ENCODE assay signal across 1 cellular context in the genomic region with DNA sequence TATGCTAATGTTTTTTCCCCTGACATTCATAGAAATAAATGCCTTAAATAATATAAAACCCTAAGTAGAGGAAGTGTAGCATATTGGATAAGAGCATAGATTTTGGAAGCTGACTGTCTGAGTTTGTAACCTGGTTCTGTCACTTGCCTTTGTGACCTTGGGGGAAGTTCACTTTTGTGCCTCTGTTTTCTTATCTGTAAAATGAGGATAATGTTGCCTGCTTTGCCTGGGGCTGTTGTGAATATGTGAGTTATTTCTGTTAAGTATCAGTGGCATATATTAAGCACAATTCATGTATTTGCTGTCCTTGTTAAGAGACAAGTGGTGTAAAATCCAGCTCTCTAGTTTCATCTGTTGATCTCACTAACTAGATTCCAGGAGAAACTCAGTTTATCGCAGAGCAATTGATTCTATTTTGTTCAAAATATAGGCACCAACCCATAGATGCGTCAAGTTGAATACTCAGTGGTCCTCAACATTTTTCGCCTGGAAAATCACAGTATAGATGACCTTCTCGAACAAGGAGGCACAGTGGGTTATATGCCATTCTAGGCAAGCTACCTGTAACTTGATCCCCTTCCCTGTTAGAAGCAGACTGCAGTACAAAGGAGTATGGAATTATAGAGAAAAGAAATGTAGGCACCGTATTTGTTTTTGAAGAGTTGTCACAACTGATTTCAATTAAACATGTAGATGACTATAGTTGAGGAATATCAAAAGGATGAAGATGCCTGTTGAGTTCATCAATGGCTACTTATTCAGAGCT.
TF ChIP-seq lines count a peak whose summit lies in the region.

No MANE protein-coding gene starts in this region.

TF ChIP-seq in HepG2, 621 proteins besides CTCF, POLR2A, EP300 and RAD21 (continued from another document):
- TF ChIP-seq, protein P1, sequence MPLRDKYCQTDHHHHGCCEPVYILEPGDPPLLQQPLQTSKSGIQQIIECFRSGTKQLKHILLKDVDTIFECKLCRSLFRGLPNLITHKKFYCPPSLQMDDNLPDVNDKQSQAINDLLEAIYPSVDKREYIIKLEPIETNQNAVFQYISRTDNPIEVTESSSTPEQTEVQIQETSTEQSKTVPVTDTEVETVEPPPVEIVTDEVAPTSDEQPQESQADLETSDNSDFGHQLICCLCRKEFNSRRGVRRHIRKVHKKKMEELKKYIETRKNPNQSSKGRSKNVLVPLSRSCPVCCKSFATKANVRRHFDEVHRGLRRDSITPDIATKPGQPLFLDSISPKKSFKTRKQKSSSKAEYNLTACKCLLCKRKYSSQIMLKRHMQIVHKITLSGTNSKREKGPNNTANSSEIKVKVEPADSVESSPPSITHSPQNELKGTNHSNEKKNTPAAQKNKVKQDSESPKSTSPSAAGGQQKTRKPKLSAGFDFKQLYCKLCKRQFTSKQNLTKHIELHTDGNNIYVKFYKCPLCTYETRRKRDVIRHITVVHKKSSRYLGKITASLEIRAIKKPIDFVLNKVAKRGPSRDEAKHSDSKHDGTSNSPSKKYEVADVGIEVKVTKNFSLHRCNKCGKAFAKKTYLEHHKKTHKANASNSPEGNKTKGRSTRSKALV (CRISPR knock-in tag; IDR thresholded peaks at IDR 0.05), result no peak
- TF ChIP-seq REPIN1 (CRISPR knock-in tag; IDR thresholded peaks at IDR 0.05; ENCODE audit: borderline replicate concordance, low read depth), result no peak
- no peak for TF ChIP-seq MEIS2 (CRISPR knock-in tag; IDR thresholded peaks at IDR 0.05)
- no peak for TF ChIP-seq ZNF766 (CRISPR knock-in tag; IDR thresholded peaks at IDR 0.05; ENCODE audit: borderline replicate concordance)
- no peak for TF ChIP-seq ZNF891 (CRISPR knock-in tag; IDR thresholded peaks at IDR 0.05)
- peak; percentile 88; the same call in 1 of the 2 replicates for TF ChIP-seq SIX1 (CRISPR knock-in tag; IDR thresholded peaks at IDR 0.05; ENCODE audit: borderline replicate concordance)
- TF ChIP-seq NCOR1 (IDR thresholded peaks at IDR 0.05; ENCODE audit: borderline replicate concordance, low read length), result no peak
- TF ChIP-seq, protein P2, sequence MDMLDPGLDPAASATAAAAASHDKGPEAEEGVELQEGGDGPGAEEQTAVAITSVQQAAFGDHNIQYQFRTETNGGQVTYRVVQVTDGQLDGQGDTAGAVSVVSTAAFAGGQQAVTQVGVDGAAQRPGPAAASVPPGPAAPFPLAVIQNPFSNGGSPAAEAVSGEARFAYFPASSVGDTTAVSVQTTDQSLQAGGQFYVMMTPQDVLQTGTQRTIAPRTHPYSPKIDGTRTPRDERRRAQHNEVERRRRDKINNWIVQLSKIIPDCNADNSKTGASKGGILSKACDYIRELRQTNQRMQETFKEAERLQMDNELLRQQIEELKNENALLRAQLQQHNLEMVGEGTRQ (IDR thresholded peaks at IDR 0.05; ENCODE audit: low read depth, low read length), result no peak
- TF ChIP-seq, protein P2 (CRISPR knock-in tag; IDR thresholded peaks at IDR 0.05; ENCODE audit: borderline replicate concordance), result no peak
- TF ChIP-seq, protein P3, sequence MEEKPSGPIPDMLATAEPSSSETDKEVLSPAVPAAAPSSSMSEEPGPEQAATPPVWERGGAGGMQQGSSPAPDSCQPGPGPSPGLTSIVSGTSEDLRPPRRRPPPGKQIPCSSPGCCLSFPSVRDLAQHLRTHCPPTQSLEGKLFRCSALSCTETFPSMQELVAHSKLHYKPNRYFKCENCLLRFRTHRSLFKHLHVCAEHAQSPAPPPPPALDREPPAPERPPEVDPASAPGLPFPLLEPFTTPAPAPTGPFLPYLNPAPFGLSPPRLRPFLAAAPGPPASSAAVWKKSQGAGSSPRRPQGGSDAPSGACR (CRISPR knock-in tag; IDR thresholded peaks at IDR 0.05), result no peak
- TF ChIP-seq IRX3 (CRISPR knock-in tag; IDR thresholded peaks at IDR 0.05; ENCODE audit: borderline replicate concordance, low read depth), result no peak
- TF ChIP-seq XRCC5 (optimal IDR thresholded peaks at IDR 0.05; ENCODE audit: low read length), result no peak
- TF ChIP-seq, protein P4, sequence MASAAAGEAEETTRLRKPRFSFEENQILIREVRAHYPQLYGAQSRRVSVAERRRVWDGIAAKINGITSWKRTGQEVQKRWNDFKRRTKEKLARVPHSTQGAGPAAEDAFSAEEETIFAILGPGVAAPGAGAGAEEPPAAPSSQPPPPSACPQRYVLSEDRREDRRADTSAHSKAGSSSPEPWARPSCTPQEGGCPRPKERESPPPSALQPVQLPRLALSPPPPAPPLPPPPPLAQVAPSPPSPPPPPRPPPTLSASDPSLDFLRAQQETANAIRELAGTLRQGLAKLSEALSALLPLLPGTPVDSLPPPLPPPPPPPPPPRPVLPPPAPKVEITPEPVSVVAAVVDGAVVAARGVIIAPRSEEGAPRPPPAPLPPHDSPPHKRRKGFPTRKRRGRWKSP (CRISPR knock-in tag; IDR thresholded peaks at IDR 0.05), result no peak
- peak; percentile 62; the same call in 1 of the 2 replicates for TF ChIP-seq SIX4 (CRISPR knock-in tag; IDR thresholded peaks at IDR 0.05)
- no peak for TF ChIP-seq CAMTA2 (CRISPR knock-in tag; IDR thresholded peaks at IDR 0.05; ENCODE audit: borderline replicate concordance)
- no peak for TF ChIP-seq SRSF4 (IDR thresholded peaks at IDR 0.05; ENCODE audit: low read depth, low read length, poor library complexity, severe bottlenecking)
- no peak for TF ChIP-seq ISL2 (CRISPR knock-in tag; IDR thresholded peaks at IDR 0.05)
- TF ChIP-seq, protein P5, sequence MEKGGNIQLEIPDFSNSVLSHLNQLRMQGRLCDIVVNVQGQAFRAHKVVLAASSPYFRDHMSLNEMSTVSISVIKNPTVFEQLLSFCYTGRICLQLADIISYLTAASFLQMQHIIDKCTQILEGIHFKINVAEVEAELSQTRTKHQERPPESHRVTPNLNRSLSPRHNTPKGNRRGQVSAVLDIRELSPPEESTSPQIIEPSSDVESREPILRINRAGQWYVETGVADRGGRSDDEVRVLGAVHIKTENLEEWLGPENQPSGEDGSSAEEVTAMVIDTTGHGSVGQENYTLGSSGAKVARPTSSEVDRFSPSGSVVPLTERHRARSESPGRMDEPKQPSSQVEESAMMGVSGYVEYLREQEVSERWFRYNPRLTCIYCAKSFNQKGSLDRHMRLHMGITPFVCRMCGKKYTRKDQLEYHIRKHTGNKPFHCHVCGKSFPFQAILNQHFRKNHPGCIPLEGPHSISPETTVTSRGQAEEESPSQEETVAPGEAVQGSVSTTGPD (CRISPR knock-in tag; IDR thresholded peaks at IDR 0.05), result no peak
- TF ChIP-seq AGO2 (optimal IDR thresholded peaks at IDR 0.05; ENCODE audit: low read depth, low read length), result no peak
- TF ChIP-seq KLF15 (CRISPR knock-in tag; IDR thresholded peaks at IDR 0.05; ENCODE audit: borderline replicate concordance), result no peak
- TF ChIP-seq HNRNPH1 (optimal IDR thresholded peaks at IDR 0.05; ENCODE audit: low read depth, low read length), result no peak
- no peak for TF ChIP-seq MAFK (conservative IDR thresholded peaks at IDR 0.05 in 1 of 2, IDR thresholded peaks at IDR 0.05 in 1 of 2; ENCODE audit: low read length in 2 of 2)
- no peak for TF ChIP-seq TSC22D2 (CRISPR knock-in tag; IDR thresholded peaks at IDR 0.05; ENCODE audit: borderline replicate concordance)
- TF ChIP-seq, protein P6, sequence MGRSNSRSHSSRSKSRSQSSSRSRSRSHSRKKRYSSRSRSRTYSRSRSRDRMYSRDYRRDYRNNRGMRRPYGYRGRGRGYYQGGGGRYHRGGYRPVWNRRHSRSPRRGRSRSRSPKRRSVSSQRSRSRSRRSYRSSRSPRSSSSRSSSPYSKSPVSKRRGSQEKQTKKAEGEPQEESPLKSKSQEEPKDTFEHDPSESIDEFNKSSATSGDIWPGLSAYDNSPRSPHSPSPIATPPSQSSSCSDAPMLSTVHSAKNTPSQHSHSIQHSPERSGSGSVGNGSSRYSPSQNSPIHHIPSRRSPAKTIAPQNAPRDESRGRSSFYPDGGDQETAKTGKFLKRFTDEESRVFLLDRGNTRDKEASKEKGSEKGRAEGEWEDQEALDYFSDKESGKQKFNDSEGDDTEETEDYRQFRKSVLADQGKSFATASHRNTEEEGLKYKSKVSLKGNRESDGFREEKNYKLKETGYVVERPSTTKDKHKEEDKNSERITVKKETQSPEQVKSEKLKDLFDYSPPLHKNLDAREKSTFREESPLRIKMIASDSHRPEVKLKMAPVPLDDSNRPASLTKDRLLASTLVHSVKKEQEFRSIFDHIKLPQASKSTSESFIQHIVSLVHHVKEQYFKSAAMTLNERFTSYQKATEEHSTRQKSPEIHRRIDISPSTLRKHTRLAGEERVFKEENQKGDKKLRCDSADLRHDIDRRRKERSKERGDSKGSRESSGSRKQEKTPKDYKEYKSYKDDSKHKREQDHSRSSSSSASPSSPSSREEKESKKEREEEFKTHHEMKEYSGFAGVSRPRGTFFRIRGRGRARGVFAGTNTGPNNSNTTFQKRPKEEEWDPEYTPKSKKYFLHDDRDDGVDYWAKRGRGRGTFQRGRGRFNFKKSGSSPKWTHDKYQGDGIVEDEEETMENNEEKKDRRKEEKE (IDR thresholded peaks at IDR 0.05), result no peak
- TF ChIP-seq, protein P7, sequence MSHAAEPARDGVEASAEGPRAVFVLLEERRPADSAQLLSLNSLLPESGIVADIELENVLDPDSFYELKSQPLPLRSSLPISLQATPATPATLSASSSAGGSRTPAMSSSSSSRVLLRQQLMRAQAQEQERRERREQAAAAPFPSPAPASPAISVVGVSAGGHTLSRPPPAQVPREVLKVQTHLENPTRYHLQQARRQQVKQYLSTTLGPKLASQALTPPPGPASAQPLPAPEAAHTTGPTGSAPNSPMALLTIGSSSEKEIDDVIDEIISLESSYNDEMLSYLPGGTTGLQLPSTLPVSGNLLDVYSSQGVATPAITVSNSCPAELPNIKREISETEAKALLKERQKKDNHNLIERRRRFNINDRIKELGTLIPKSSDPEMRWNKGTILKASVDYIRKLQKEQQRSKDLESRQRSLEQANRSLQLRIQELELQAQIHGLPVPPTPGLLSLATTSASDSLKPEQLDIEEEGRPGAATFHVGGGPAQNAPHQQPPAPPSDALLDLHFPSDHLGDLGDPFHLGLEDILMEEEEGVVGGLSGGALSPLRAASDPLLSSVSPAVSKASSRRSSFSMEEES (CRISPR knock-in tag; IDR thresholded peaks at IDR 0.05), result no peak
